In the genomic region with DNA sequence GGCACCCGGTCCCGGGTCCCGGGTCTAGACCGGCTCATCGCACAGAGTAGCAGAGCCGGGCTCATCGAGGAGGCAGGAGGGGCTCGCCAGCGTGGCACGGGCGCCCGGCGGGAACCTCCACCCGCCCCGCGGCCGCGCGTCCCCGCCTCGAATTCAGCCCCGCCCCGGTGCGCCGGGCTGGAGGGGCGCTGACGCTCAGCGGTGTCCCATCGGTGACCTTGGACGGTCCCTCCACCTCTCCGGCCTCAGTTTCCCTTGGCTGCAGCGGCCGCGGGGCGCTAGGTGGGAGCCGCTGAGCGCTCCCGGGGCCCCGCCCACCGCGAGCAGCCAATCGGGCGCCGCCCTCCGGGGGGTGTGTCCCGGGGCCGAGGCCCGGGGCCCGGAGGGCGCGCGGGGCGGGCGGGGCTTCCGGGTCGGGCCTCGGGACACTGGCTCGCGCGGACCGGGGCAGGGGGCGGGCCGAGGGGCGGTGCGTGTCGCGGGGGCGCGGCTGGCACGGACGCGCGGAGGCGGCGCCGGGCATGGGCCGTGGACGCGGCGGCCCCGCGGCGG, we compare ENCODE assay signal across 8 cellular contexts. TPM values are rescaled to one million over a fixed set of nuclear protein-coding genes. Genes with fewer than 3 reads are reported as not detected.
DNase-seq lines count a peak whose midpoint lies in the region; ATAC-seq, FAIRE-seq and TF ChIP-seq lines count a peak whose summit lies in the region.

A gene (plus strand): TSS at position 529 of the 552 bp plus-strand sequence. CDS start 47,858 bp downstream, outside the sequence.

- H3K9me3 Mint-ChIP-seq in activated naive CD8-positive, alpha-beta T cell treated with anti-CD3 and anti-CD28 coated beads for 36 hours = no peaks in the 10 kb centered on the region
- no peaks in the 10 kb centered on the region for H3K9me3 Mint-ChIP-seq in osteocyte (ENCODE audit: unreplicated experiment)

- DNase-seq in D721Med (ENCODE audit: insufficient read length, low spot score) (peak; percentile 82), IMR-90 (peak; percentile 60), Right ventricle myocardium inferior (ENCODE audit: missing footprints) (peak; percentile 94), osteocyte (ENCODE audit: extremely low spot score, unreplicated experiment) (peak; percentile 92), testis (peak; percentile 87)
- peak; percentile 90 for DNase-seq in activated naive CD8-positive, alpha-beta T cell treated with anti-CD3 and anti-CD28 coated beads for 36 hours

- no peaks in the 10 kb centered on the region for H3K9me2 ChIP-seq in SU-DHL-6 (replicated peaks; ENCODE audit: insufficient read depth, low read length)

- H3K27me3 ChIP-seq in IMR-90 (ENCODE audit: control insufficient read depth, insufficient read depth, low read length) (peaks cover 47% of the 10 kb centered on the region), SU-DHL-6 (ENCODE audit: low read length) (no peaks in the 10 kb centered on the region), testis (no peaks in the 10 kb centered on the region)

- peak within 1 kb of the TSS; percentile 51; the same call in 1 of the 2 replicates for H2AK5ac ChIP-seq in IMR-90 (ENCODE audit: low read depth, low read length)

- TF ChIP-seq POLR2A in IMR-90 (IDR thresholded peaks at IDR 0.05; ENCODE audit: low read depth, low read length) (no peak), testis (IDR thresholded peaks at IDR 0.05) (no peak)

- H2AFZ ChIP-seq in IMR-90 (replicated peaks; ENCODE audit: low read length, poor library complexity) = peak within 1 kb of the TSS; percentile 99
- H2AFZ ChIP-seq in SU-DHL-6 (ENCODE audit: low read depth, low read length, severe bottlenecking) = peak within 1 kb of the TSS; percentile 83

- H3K36me3 ChIP-seq in IMR-90 (ENCODE audit: control insufficient read depth, insufficient read depth, low read length) = peaks cover 6% of the 10 kb centered on the region; the same call in 1 of the 2 replicates
- H3K36me3 ChIP-seq in SU-DHL-6 (ENCODE audit: low read length) = no peaks in the 10 kb centered on the region
- H3K36me3 ChIP-seq in testis (ENCODE audit: low read depth, missing control alignments) = no peaks in the 10 kb centered on the region

- peak within 1 kb of the TSS; percentile 39; the same call in 1 of the 2 replicates for H2BK120ac ChIP-seq in IMR-90 (ENCODE audit: low read depth, low read length)

- peak within 1 kb of the TSS; percentile 45; the same call in 1 of the 2 replicates for H3K18ac ChIP-seq in IMR-90 (ENCODE audit: low read depth, low read length)

- H3K4me1 ChIP-seq in IMR-90 (ENCODE audit: control insufficient read depth, insufficient read depth, low read length) (peaks cover 3% of the 10 kb centered on the region), testis (peaks cover 13% of the 10 kb centered on the region)

- TF ChIP-seq CTCF in D721Med (IDR thresholded peaks at IDR 0.05; ENCODE audit: insufficient read depth, missing control alignments) (no peak), IMR-90 (conservative IDR thresholded peaks at IDR 0.05; ENCODE audit: low read depth, low read length) (no peak), SU-DHL-6 (IDR thresholded peaks at IDR 0.05; ENCODE audit: insufficient read depth, low read length, poor library complexity, severe bottlenecking) (no peak), osteocyte (IDR thresholded peaks at IDR 0.05) (no peak), testis (IDR thresholded peaks at IDR 0.05) (no peak)

- peak within 1 kb of the TSS; percentile 81 for H3K14ac ChIP-seq in IMR-90 (replicated peaks; ENCODE audit: low read depth, low read length)

- H3K79me1 ChIP-seq in IMR-90 (ENCODE audit: low read depth in 1 of 2, low read length in 2 of 2) = peaks cover 13 to 22% of the 10 kb centered on the region in 2 experiments

- H3K4me3 Mint-ChIP-seq in activated naive CD8-positive, alpha-beta T cell treated with anti-CD3 and anti-CD28 coated beads for 36 hours = peak within 1 kb of the TSS; percentile 81
- peak within 1 kb of the TSS; percentile 81 for H3K4me3 Mint-ChIP-seq in osteocyte (ENCODE audit: unreplicated experiment)

- peak within 1 kb of the TSS; percentile 65; the same call in 1 of the 2 replicates for H4K5ac ChIP-seq in IMR-90 (ENCODE audit: low read depth, low read length)

- H3K9me3 ChIP-seq in IMR-90 (ENCODE audit: control insufficient read depth, insufficient read depth, low read length) = no peaks in the 10 kb centered on the region
- no peaks in the 10 kb centered on the region for H3K9me3 ChIP-seq in SU-DHL-6 (ENCODE audit: insufficient read depth, low read length)
- no peaks in the 10 kb centered on the region for H3K9me3 ChIP-seq in testis

- H2BK20ac ChIP-seq in IMR-90 (ENCODE audit: low read depth, low read length) = no peak within 1 kb of the TSS

- H3K27me3 Mint-ChIP-seq in activated naive CD8-positive, alpha-beta T cell treated with anti-CD3 and anti-CD28 coated beads for 36 hours = peaks cover 9% of the 10 kb centered on the region
- peaks cover 7% of the 10 kb centered on the region for H3K27me3 Mint-ChIP-seq in osteocyte (ENCODE audit: unreplicated experiment)

- intact Hi-C loops in IMR-90 (cut with micrococcal nuclease) = loop anchor here (2.0 kb wide), 2 partner anchors 79 to 117 kb away; no protein-coding TSS in a partner anchor
- intact Hi-C loops in Right ventricle myocardium inferior (cut with DNase I) = loop anchor here (2.0 to 10.0 kb wide), 4 partner anchors 45 to 147 kb away; a partner anchor contains a TSS
- intact Hi-C loops in testis (cut with DNase I; ENCODE audit: low total_unique reads) = no loop called here

- peaks cover 6% of the 10 kb centered on the region for H3K36me3 Mint-ChIP-seq in activated naive CD8-positive, alpha-beta T cell treated with anti-CD3 and anti-CD28 coated beads for 36 hours
- H3K36me3 Mint-ChIP-seq in osteocyte (ENCODE audit: unreplicated experiment) = peaks cover 7% of the 10 kb centered on the region

- H2BK5ac ChIP-seq in IMR-90 (ENCODE audit: low read depth, low read length, poor library complexity, severe bottlenecking) = no peak within 1 kb of the TSS

- H4K8ac ChIP-seq in IMR-90 (ENCODE audit: low read depth in 2 of 2, low read length in 2 of 2) = peak within 1 kb of the TSS; percentile 75 to 78; a peak in 2 of 4 replicates

- in situ Hi-C loops in IMR-90 (cut with MboI; ENCODE audit: low sequenced_read_pairs) = loop anchor here (25.0 kb wide), 1 partner anchor 387 kb away; a partner anchor contains a TSS

- CTCF ChIA-PET in IMR-90 (lab: Yijun Ruan, JAX) = no interaction called here

- H3K56ac ChIP-seq in IMR-90 (ENCODE audit: extremely low read depth, insufficient read depth, low read length) = no peak within 1 kb of the TSS

- peak within 1 kb of the TSS; percentile 96 for H2AK9ac ChIP-seq in IMR-90 (replicated peaks; ENCODE audit: low read depth, low read length, poor library complexity)

- 1% methylated on average over 67 of the region's 83 CpGs; no CpG with 5 or more reads in 1 of the 2 experiments for WGBS in IMR-90 (ENCODE audit: extremely low coverage in 2 of 2, insufficient read length in 1 of 2), 2 experiments
- WGBS in testis, 2 donors = 0% methylated on average over 2 to 15 of the region's 83 CpGs

- H3F3A ChIP-seq in SU-DHL-6 (ENCODE audit: insufficient read depth) = peaks cover 6% of the 10 kb centered on the region; the same call in 1 of the 2 replicates

- H3K27ac ChIP-seq in IMR-90 (ENCODE audit: insufficient read depth, low read length) = peak within 1 kb of the TSS; percentile 42; the same call in 1 of the 2 replicates
- H3K27ac ChIP-seq in SU-DHL-6 (ENCODE audit: low read depth, low read length) = no peak within 1 kb of the TSS
- peak within 1 kb of the TSS; percentile 80 to 89 for H3K27ac ChIP-seq in testis

- H3K4ac ChIP-seq in IMR-90 (ENCODE audit: low read depth, low read length) = peak within 1 kb of the TSS; percentile 67

- H4K20me1 ChIP-seq in IMR-90 (ENCODE audit: insufficient read depth, low read length) (peaks cover 14% of the 10 kb centered on the region), SU-DHL-6 (ENCODE audit: low read depth, low read length) (no peaks in the 10 kb centered on the region)

- dilution Hi-C loops in IMR-90 (cut with HindIII; ENCODE audit: low sequenced_read_pairs, unreplicated experiment) = no loop called here

- TF ChIP-seq RAD21 in IMR-90 (IDR thresholded peaks at IDR 0.05; ENCODE audit: low read length) = no peak

- H3K4me2 ChIP-seq in IMR-90 (ENCODE audit: low read depth, low read length) (peak within 1 kb of the TSS; percentile 93), SU-DHL-6 (ENCODE audit: low read depth, low read length, poor library complexity, severe bottlenecking) (peak within 1 kb of the TSS; percentile 78)

- 0 out of 2 replicates have a peak within 1 kb of the TSS, but pooled peaks have one; percentile 41 for H4K91ac ChIP-seq in IMR-90 (ENCODE audit: insufficient read depth, low read depth, low read length)

- POLR2A ChIA-PET in IMR-90 (lab: Charles Lee; ENCODE audit: unreplicated experiment) = no interaction called here

- ATAC-seq in GM21447 (IDR thresholded peaks at IDR 0.05; ENCODE audit: unreplicated experiment) (peak; percentile 55), IMR-90 (ENCODE audit: low read depth) (peak; percentile 94), Right ventricle myocardium inferior (peak; percentile 92)

- 0 out of 2 replicates have a peak, but pooled peaks cover 5% of the 10 kb centered on the region for H3K9me1 ChIP-seq in IMR-90 (ENCODE audit: insufficient read depth, low read length)

- H3K79me2 ChIP-seq in SU-DHL-6 (ENCODE audit: insufficient read depth, low read length) = no peaks in the 10 kb centered on the region

- H2BK15ac ChIP-seq in IMR-90 (ENCODE audit: low read depth, low read length) = no peak within 1 kb of the TSS; the same call in 2 of the 3 replicates

- no peak for FAIRE-seq in D721Med (lab: Jason Lieb, UNC)

- peak within 1 kb of the TSS; percentile 85 for H3K4me3 ChIP-seq in IMR-90 (ENCODE audit: insufficient read depth, low read depth, low read length)
- peak within 1 kb of the TSS; percentile 80 for H3K4me3 ChIP-seq in SU-DHL-6 (ENCODE audit: insufficient read depth, low read length, poor library complexity, severe bottlenecking)
- H3K4me3 ChIP-seq in testis = peak within 1 kb of the TSS; percentile 80 to 86

- H3K4me1 Mint-ChIP-seq in activated naive CD8-positive, alpha-beta T cell treated with anti-CD3 and anti-CD28 coated beads for 36 hours = peaks cover 13% of the 10 kb centered on the region
- H3K4me1 Mint-ChIP-seq in osteocyte (ENCODE audit: unreplicated experiment) = peaks cover 20% of the 10 kb centered on the region

- BruUV-seq in IMR-90 (replicated peaks; lab: Mats Ljungman, UMichigan) = no TSS peak

- H3K27ac Mint-ChIP-seq in activated naive CD8-positive, alpha-beta T cell treated with anti-CD3 and anti-CD28 coated beads for 36 hours = peak within 1 kb of the TSS; percentile 29
- peak within 1 kb of the TSS; percentile 34 for H3K27ac Mint-ChIP-seq in osteocyte (ENCODE audit: unreplicated experiment)

- H3K9ac ChIP-seq in IMR-90 (ENCODE audit: low read depth, low read length) = peak within 1 kb of the TSS; percentile 87
- H3K9ac ChIP-seq in SU-DHL-6 (ENCODE audit: low read length) = peak within 1 kb of the TSS; percentile 63

- H3K23ac ChIP-seq in IMR-90 (ENCODE audit: low read depth, low read length) = peak within 1 kb of the TSS; percentile 72

RNA-seq across cellular contexts. Expression of the gene that starts here (rescaled TPM):
- total RNA-seq in IMR-90 (2012; rRNA removed) (6.1 and 7.0 TPM in 2 replicates), Right ventricle myocardium inferior (70.5 TPM), osteocyte (21.8 and 21.9 TPM in 2 replicates), testis (10 to 100 TPM; 18.1 to 19.9 TPM)
- polyA plus RNA-seq in IMR-90 (2012; rRNA removed) (3.1 and 3.3 TPM in 2 replicates), testis (ENCODE audit: insufficient read depth, low read depth, low replicate concordance) (4.8 TPM)
- polyA plus RNA-seq in IMR-90 (2012; cell fraction: cytosol; rRNA removed) = 3.2 and 3.3 TPM in 2 replicates
- polyA plus RNA-seq in IMR-90 (2012; cell fraction: nucleus; rRNA removed; ENCODE audit: low replicate concordance) = 3.0 and 5.9 TPM in 2 replicates
- 1 to 10 TPM; 6.0 to 6.4 TPM for total RNA-seq in activated naive CD8-positive, alpha-beta T cell treated with anti-CD3 and anti-CD28 coated beads for 36 hours
